ENCODE assay signal across 8 cellular contexts in the genomic region with DNA sequence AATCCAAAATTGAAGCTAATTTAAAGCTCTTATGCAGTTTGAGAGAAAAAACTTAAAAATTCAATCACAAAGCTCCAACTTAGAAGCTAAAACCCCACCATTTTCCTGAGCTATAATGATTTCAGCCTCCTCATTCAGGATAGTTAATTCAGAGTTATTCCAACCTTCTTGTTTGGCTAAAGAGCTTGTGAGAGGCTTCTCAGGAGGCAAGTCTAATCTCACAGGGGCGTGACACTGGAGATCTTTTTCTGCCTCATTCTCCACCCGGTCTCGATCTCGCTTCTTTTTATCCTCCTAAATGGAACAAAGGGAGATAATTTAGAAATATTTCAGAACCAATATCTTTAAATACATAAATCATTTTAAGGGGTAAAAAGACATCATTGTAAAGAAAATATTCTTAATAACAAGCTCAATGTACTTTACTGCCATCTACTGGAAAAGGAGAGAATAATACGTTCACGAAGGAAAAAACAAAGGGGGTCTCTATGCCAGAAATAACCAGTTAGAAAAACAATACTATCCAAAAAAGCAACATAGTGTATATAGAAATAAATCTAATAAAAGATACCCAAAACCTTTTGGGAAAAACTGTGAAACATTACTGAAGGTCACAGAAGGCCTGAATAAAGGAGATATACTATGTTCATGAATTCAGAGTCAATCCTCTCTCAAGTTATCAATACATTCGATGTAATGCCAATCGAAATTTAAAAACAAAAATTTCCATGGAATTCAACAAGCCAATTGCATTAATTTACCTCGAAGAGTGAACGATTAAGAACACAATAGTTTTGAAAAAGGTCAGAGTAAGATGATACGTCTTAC. TPM values are rescaled to one million over a fixed set of nuclear protein-coding genes. Genes with fewer than 3 reads are reported as not detected.
A peak's percentile ranks its signal among the peaks of the same experiment; 100 is the strongest.
DNase-seq lines count a peak whose midpoint lies in the region; ATAC-seq and TF ChIP-seq lines count a peak whose summit lies in the region.

No MANE protein-coding gene starts in this region.

- peaks cover 24% of the 10 kb centered on the region for H3K36me3 ChIP-seq in Panc1 (ENCODE audit: control insufficient read depth, insufficient read depth, low read length)

- POLR2A ChIA-PET in Panc1 (lab: Charles Lee): no interaction called here

- no peaks in the 10 kb centered on the region for H3K9me3 ChIP-seq in Panc1 (ENCODE audit: control insufficient read depth, insufficient read depth, low read depth, low read length)

- CTCF ChIA-PET in activated naive CD4-positive, alpha-beta T cell treated with anti-CD3 and anti-CD28 coated beads, Interleukin-2, amount 10 ng/mL, durations not matched to agents 7 days and 5 days (lab: Charles Lee): interaction anchor here (0.8 to 7.5 kb wide), 26 partner anchors 9 to 452 kb away, joined by 3 to 156 read pairs (median 6); a partner anchor contains a TSS
- CTCF ChIA-PET in Panc1 (lab: Charles Lee): interaction anchor here (0.5 to 1.0 kb wide), 5 partner anchors 63 to 328 kb away, joined by 3 to 7 read pairs (median 3); no protein-coding TSS in a partner anchor

- TF ChIP-seq CTCF in Panc1 (IDR thresholded peaks at IDR 0.05) (peak; percentile 65), fibroblast of the aortic adventitia (IDR thresholded peaks at IDR 0.05; ENCODE audit: insufficient read depth, low read length) (peak; percentile 61), type B pancreatic cell (conservative IDR thresholded peaks at IDR 0.05) (peak; percentile 84)

- no peak for ATAC-seq in activated naive CD4-positive, alpha-beta T cell treated with anti-CD3 and anti-CD28 coated beads, Interleukin-2, amount 50 U/mL, for 72 hours
- ATAC-seq in Panc1: no peak
- no peak for ATAC-seq in sciatic nerve
- no peak for ATAC-seq in HG03520 (IDR thresholded peaks at IDR 0.05; ENCODE audit: unreplicated experiment)

- in situ Hi-C loops in Panc1 (cut with HindIII; ENCODE audit: low pct_unique_long_range_greater_than_20kb, low sequenced_read_pairs): no loop called here

- no TSS peak for BruUV-seq in Panc1 (replicated peaks; lab: Mats Ljungman, UMichigan)

- H3K27ac ChIP-seq in Panc1 (ENCODE audit: low read length): no peak overlapping the region

- peaks cover 22% of the 10 kb centered on the region for H3K4me1 Mint-ChIP-seq in activated naive CD4-positive, alpha-beta T cell treated with anti-CD3 and anti-CD28 coated beads, Interleukin-2, amount 10 ng/mL, durations not matched to agents 7 days and 5 days
- H3K4me1 Mint-ChIP-seq in type B pancreatic cell (ENCODE audit: unreplicated experiment): peaks cover 7% of the 10 kb centered on the region

- no peaks in the 10 kb centered on the region for H3K27me3 Mint-ChIP-seq in activated naive CD4-positive, alpha-beta T cell treated with anti-CD3 and anti-CD28 coated beads, Interleukin-2, amount 10 ng/mL, durations not matched to agents 7 days and 5 days
- no peaks in the 10 kb centered on the region for H3K27me3 Mint-ChIP-seq in type B pancreatic cell

- intact Hi-C loops in Panc1 (cut with micrococcal nuclease; ENCODE audit: unreplicated experiment): loop anchor here (10.0 kb wide), 1 partner anchor 140 kb away; no protein-coding TSS in a partner anchor
- intact Hi-C loops in sciatic nerve (cut with DNase I): no loop called here

- no peaks in the 10 kb centered on the region for H3K9me3 Mint-ChIP-seq in activated naive CD4-positive, alpha-beta T cell treated with anti-CD3 and anti-CD28 coated beads, Interleukin-2, amount 10 ng/mL, durations not matched to agents 7 days and 5 days
- no peaks in the 10 kb centered on the region for H3K9me3 Mint-ChIP-seq in activated naive CD4-positive, alpha-beta T cell treated with anti-CD3 and anti-CD28 coated beads, Interleukin-2, amount 50 U/mL, for 72 hours
- H3K9me3 Mint-ChIP-seq in type B pancreatic cell: no peaks in the 10 kb centered on the region

- no peaks in the 10 kb centered on the region for H3K27me3 ChIP-seq in Panc1 (ENCODE audit: control insufficient read depth, insufficient read depth, low read length)

- peaks cover 48% of the 10 kb centered on the region for H3K36me3 Mint-ChIP-seq in activated naive CD4-positive, alpha-beta T cell treated with anti-CD3 and anti-CD28 coated beads, Interleukin-2, amount 10 ng/mL, durations not matched to agents 7 days and 5 days
- H3K36me3 Mint-ChIP-seq in activated naive CD4-positive, alpha-beta T cell treated with anti-CD3 and anti-CD28 coated beads, Interleukin-2, amount 50 U/mL, for 72 hours: peaks cover 10 to 19% of the 10 kb centered on the region in 2 donors
- peaks cover 30% of the 10 kb centered on the region for H3K36me3 Mint-ChIP-seq in type B pancreatic cell

- H3K27ac Mint-ChIP-seq in activated naive CD4-positive, alpha-beta T cell treated with anti-CD3 and anti-CD28 coated beads, Interleukin-2, amount 10 ng/mL, durations not matched to agents 7 days and 5 days: peak overlapping the region; percentile 60
- no peak overlapping the region for H3K27ac Mint-ChIP-seq in activated naive CD4-positive, alpha-beta T cell treated with anti-CD3 and anti-CD28 coated beads, Interleukin-2, amount 50 U/mL, for 72 hours
- H3K27ac Mint-ChIP-seq in type B pancreatic cell: no peak overlapping the region

- no peak overlapping the region for H3K4me3 Mint-ChIP-seq in activated naive CD4-positive, alpha-beta T cell treated with anti-CD3 and anti-CD28 coated beads, Interleukin-2, amount 10 ng/mL, durations not matched to agents 7 days and 5 days
- no peak overlapping the region for H3K4me3 Mint-ChIP-seq in type B pancreatic cell

- no peaks in the 10 kb centered on the region for H3K4me1 ChIP-seq in Panc1 (ENCODE audit: control insufficient read depth, insufficient read depth, low read length)

- H3K4me3 ChIP-seq in Panc1 (ENCODE audit: low read depth in 2 of 2, low read length in 2 of 2) (no peak overlapping the region), fibroblast of the aortic adventitia (ENCODE audit: low read depth, low read length) (no peak overlapping the region)

- no peak for DNase-seq in activated naive CD4-positive, alpha-beta T cell treated with anti-CD3 and anti-CD28 coated beads, Interleukin-2, amount 10 ng/mL, durations not matched to agents 7 days and 5 days
- no peak for DNase-seq in activated naive CD4-positive, alpha-beta T cell treated with anti-CD3 and anti-CD28 coated beads, Interleukin-2, amount 50 U/mL, for 72 hours (ENCODE audit: low spot score in 2 of 2)
- DNase-seq in Panc1 (ENCODE audit: low read depth, low spot score) (no peak), fibroblast of the aortic adventitia (ENCODE audit: low read depth) (peak; percentile 50), type B pancreatic cell (ENCODE audit: extremely low spot score, unreplicated experiment) (no peak), SHP77 treated with DMSO at 0.1 percent for 48 hours (lab: John Stamatoyannopoulos, UW) (no peak), sciatic nerve (ENCODE audit: low spot score) (no peak)

RNA-seq across cellular contexts. Expression of a gene that starts 13.9 kb away (rescaled TPM):
- total RNA-seq in activated naive CD4-positive, alpha-beta T cell treated with anti-CD3 and anti-CD28 coated beads, Interleukin-2, amount 50 U/mL, for 72 hours: 10 to 100 TPM; 71.5 to 84.9 TPM
- total RNA-seq in Panc1 (2021; ENCODE audit: unreplicated experiment) (45.6 TPM), fibroblast of the aortic adventitia (ENCODE audit: low replicate concordance) (34.0 and 49.7 TPM in 2 replicates), type B pancreatic cell (ENCODE audit: low replicate concordance) (88.6 and 98.2 TPM in 2 replicates), sciatic nerve (73.5 TPM)
- 27.0 TPM for polyA plus RNA-seq in Panc1 (2012; ENCODE audit: insufficient read length)
